ENCODE assay signal across 8 cellular contexts in genomic region chr20:33666293-33667244, GRCh38. TPM values are rescaled to one million over a fixed set of nuclear protein-coding genes. Genes with fewer than 3 reads are reported as not detected.
DNase-seq lines count a peak whose midpoint lies in the region; ATAC-seq lines count a peak whose summit lies in the region.

TSS of gene ACTL10 (plus strand) at chr20:33666943. CDS start at chr20:33667498, 555 bp downstream.

- H3K4me3 ChIP-seq in naive thymus-derived CD4-positive, alpha-beta T cell (ENCODE audit: low read length) = peak within 1 kb of the TSS; percentile 79

- peak; percentile 65 for ATAC-seq in GM19467 (IDR thresholded peaks at IDR 0.05; ENCODE audit: unreplicated experiment)
- peak; percentile 79 for ATAC-seq in naive thymus-derived CD4-positive, alpha-beta T cell
- ATAC-seq in stimulated activated memory B cell treated with anti-CD40 and anti-IgM and Interleukin-4, amounts not matched to agents 10 μg/mL and 1 μg/mL and 100 μg/mL, for 72 hours = peak; percentile 85

- H3K27ac Mint-ChIP-seq in naive thymus-derived CD4-positive, alpha-beta T cell = peak within 1 kb of the TSS; percentile 90 to 98 (median 95)
- peak within 1 kb of the TSS; percentile 88 for H3K27ac Mint-ChIP-seq in stimulated activated memory B cell treated with anti-CD40 and anti-IgM and Interleukin-4, amounts not matched to agents 10 μg/mL and 1 μg/mL and 100 μg/mL, for 72 hours

- H3K9me3 Mint-ChIP-seq in naive thymus-derived CD4-positive, alpha-beta T cell = no peaks in the 10 kb centered on the region
- no peaks in the 10 kb centered on the region for H3K9me3 Mint-ChIP-seq in stimulated activated memory B cell treated with anti-CD40 and anti-IgM and Interleukin-4, amounts not matched to agents 10 μg/mL and 1 μg/mL and 100 μg/mL, for 72 hours

- CTCF ChIA-PET in naive thymus-derived CD4-positive, alpha-beta T cell (lab: Charles Lee) = interaction anchor here (0.6 to 4.4 kb wide), 9 partner anchors 13 to 396 kb away, joined by 3 to 33 read pairs (median 8); no protein-coding TSS in a partner anchor

- H3K9me3 ChIP-seq in naive thymus-derived CD4-positive, alpha-beta T cell (ENCODE audit: control insufficient read depth in 2 of 3, low read length in 3 of 3) = no peaks in the 10 kb centered on the region

- H3K27me3 Mint-ChIP-seq in naive thymus-derived CD4-positive, alpha-beta T cell = no peaks in the 10 kb centered on the region
- H3K27me3 Mint-ChIP-seq in stimulated activated memory B cell treated with anti-CD40 and anti-IgM and Interleukin-4, amounts not matched to agents 10 μg/mL and 1 μg/mL and 100 μg/mL, for 72 hours = no peaks in the 10 kb centered on the region

- H3K4me1 ChIP-seq in naive thymus-derived CD4-positive, alpha-beta T cell (ENCODE audit: control insufficient read depth in 2 of 2, insufficient read depth in 2 of 2, low read length in 2 of 2) = peaks cover 19 to 21% of the 10 kb centered on the region in 2 donors

- H3K27me3 ChIP-seq in naive thymus-derived CD4-positive, alpha-beta T cell (ENCODE audit: control insufficient read depth in 2 of 2, insufficient read depth in 2 of 2, low read length in 2 of 2) = no peaks in the 10 kb centered on the region

- DNase-seq in COLO829 (ENCODE audit: low spot score) = peak; percentile 96
- DNase-seq in HS-27A (ENCODE audit: low read depth) = peak; percentile 99
- DNase-seq in RPMI7951 (ENCODE audit: low read depth) = peak; percentile 97
- peak; percentile 70 for DNase-seq in activated T-helper 9 cell treated with anti-CD3 and anti-CD28 coated beads, Interleukin-2, amount 50 U/mL, for 16 hours (ENCODE audit: low read depth)
- peak; percentile 98 for DNase-seq in fibroblast of peridontal ligament (ENCODE audit: extremely low read depth)
- DNase-seq in naive thymus-derived CD4-positive, alpha-beta T cell = peak; percentile 45 to 86 (median 60)

- peak within 1 kb of the TSS; percentile 95 to 100 (median 98) for H3K4me3 Mint-ChIP-seq in naive thymus-derived CD4-positive, alpha-beta T cell
- peak within 1 kb of the TSS; percentile 86 for H3K4me3 Mint-ChIP-seq in stimulated activated memory B cell treated with anti-CD40 and anti-IgM and Interleukin-4, amounts not matched to agents 10 μg/mL and 1 μg/mL and 100 μg/mL, for 72 hours

- peak within 1 kb of the TSS; percentile 60 for H3K27ac ChIP-seq in naive thymus-derived CD4-positive, alpha-beta T cell (ENCODE audit: low read depth, low read length)

- POLR2A ChIA-PET in naive thymus-derived CD4-positive, alpha-beta T cell (lab: Charles Lee) = interaction anchor here (0.6 to 7.6 kb wide), 13 partner anchors 13 to 327 kb away, joined by 3 to 75 read pairs (median 8); partner anchors contain the start of genes CBFA2T2, E2F1, PXMP4 and ZNF341

- peaks cover 21 to 54% (median 35%) of the 10 kb centered on the region in 7 donors for H3K4me1 Mint-ChIP-seq in naive thymus-derived CD4-positive, alpha-beta T cell
- H3K4me1 Mint-ChIP-seq in stimulated activated memory B cell treated with anti-CD40 and anti-IgM and Interleukin-4, amounts not matched to agents 10 μg/mL and 1 μg/mL and 100 μg/mL, for 72 hours = peaks cover 42% of the 10 kb centered on the region

- intact Hi-C loops in naive thymus-derived CD4-positive, alpha-beta T cell (cut with micrococcal nuclease) = loop anchor here (1.0 to 10.0 kb wide), 12 partner anchors 8 to 446 kb away; partner anchors contain the start of genes RALY (in 2 of the 2), CDK5RAP1 (in 1 of the 2), CHMP4B (in 1 of the 2) and E2F1 (in 1 of the 2)

- H3K36me3 Mint-ChIP-seq in naive thymus-derived CD4-positive, alpha-beta T cell = peaks cover 0 to 10% (median 0%) of the 10 kb centered on the region in 5 donors
- H3K36me3 Mint-ChIP-seq in stimulated activated memory B cell treated with anti-CD40 and anti-IgM and Interleukin-4, amounts not matched to agents 10 μg/mL and 1 μg/mL and 100 μg/mL, for 72 hours = no peaks in the 10 kb centered on the region

- H3K36me3 ChIP-seq in naive thymus-derived CD4-positive, alpha-beta T cell (ENCODE audit: control insufficient read depth in 2 of 3, insufficient read depth in 3 of 3, low read length in 3 of 3) = no peaks in the 10 kb centered on the region

RNA-seq across cellular contexts. Expression of gene ACTL10, which starts in this region (rescaled TPM):
- 0.49 TPM in 1 of 2 replicates, not detected in the other for total RNA-seq in RPMI7951 (2014; rRNA removed; shearing (Covaris generic))
- total RNA-seq in naive thymus-derived CD4-positive, alpha-beta T cell = 1 to 10 TPM in 4 of 5 experiments, under 1 TPM in 1; 0.66 to 4.9 (median 3.2) TPM
- polyA plus RNA-seq in naive thymus-derived CD4-positive, alpha-beta T cell = 1 to 10 TPM; 2.0 to 4.4 TPM

Comparison
In these comparisons a context has a peak if more than half of its experiments do, and no peak if none do; other contexts are left out.
1. Peak in every context shown above with its lines: DNase-seq, ATAC-seq, H3K4me3 ChIP-seq and H3K27ac ChIP-seq.
2. Peak in DNase-seq in RPMI7951; RNA of the gene not detected or under 1 TPM.